ENCODE assay signal across 24 cellular contexts in the genomic region with DNA sequence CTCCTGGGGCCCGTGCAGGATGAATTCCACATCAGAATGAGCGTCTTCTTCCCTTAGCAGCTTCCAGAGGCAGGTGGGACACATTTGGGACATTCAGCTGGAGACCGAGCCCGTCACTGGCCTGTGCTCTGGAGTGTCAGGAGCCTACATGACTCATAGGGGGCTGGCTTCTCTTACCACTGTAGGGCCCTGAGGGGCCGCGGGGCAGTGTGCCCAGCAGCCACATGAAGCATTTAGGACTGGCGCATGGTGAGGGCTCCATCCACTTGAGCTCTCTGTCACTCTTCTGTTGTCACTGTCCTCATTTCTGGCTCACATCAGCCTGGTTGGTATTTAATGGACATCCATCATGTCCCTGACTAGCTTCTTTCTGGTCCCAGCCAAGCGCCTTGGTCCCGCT.
"Had no signal": no experiment of that assay in that cellular context is flagged by ENCODE, and none has a peak within 500 bp of the region (broad histone marks: within the 10 kb centered on the region; RNA-seq: fewer than 3 reads in every experiment).

No MANE protein-coding gene starts in this region.

- H3K27me3 Mint-ChIP-seq: naive B cell; stimulated activated naive B cell treated with anti-CD40 and anti-IgM and Interleukin-4, amounts not matched to agents 10 μg/mL and 1 μg/mL and 100 μg/mL, for 72 hours; stimulated activated naive CD8-positive, alpha-beta T cell treated with anti-CD3 and anti-CD28 coated beads, Interleukin-15, amount 100 ng/mL, for 72 hours had no signal

- H3K36me3 Mint-ChIP-seq: naive B cell had no signal

- H3K27ac Mint-ChIP-seq: endodermal cell had no signal

- H3K9me3 ChIP-seq: left lung, psoas muscle, spleen, testis, tibial nerve, upper lobe of right lung, vagina had no signal

- H3K27me3 ChIP-seq: left lung, spleen, testis, tibial nerve, upper lobe of right lung, vagina had no signal

- H3K4me3 Mint-ChIP-seq: endodermal cell; nephron; stimulated activated naive B cell treated with anti-CD40 and anti-IgM and Interleukin-4, amounts not matched to agents 10 μg/mL and 1 μg/mL and 100 μg/mL, for 72 hours; stimulated activated naive CD8-positive, alpha-beta T cell treated with anti-CD3 and anti-CD28 coated beads, Interleukin-15, amount 100 ng/mL, for 72 hours had no signal

- H3K9me3 Mint-ChIP-seq: endodermal cell; naive B cell; nephron; stimulated activated naive B cell treated with anti-CD40 and anti-IgM and Interleukin-4, amounts not matched to agents 10 μg/mL and 1 μg/mL and 100 μg/mL, for 72 hours; stimulated activated naive CD8-positive, alpha-beta T cell treated with anti-CD3 and anti-CD28 coated beads, Interleukin-15, amount 100 ng/mL, for 72 hours had no signal

- H3K4me1 Mint-ChIP-seq: endodermal cell, naive B cell, nephron had no signal

- DNase-seq: effector CD4-positive, alpha-beta T cell; endodermal cell; foreskin melanocyte; glutamatergic neuron; islet precursor cell; left lung; mesendoderm; naive B cell; psoas muscle; retina; spleen; stimulated activated CD4-positive, alpha-beta T cell treated with anti-CD3 and anti-CD28 coated beads, Interleukin-15, amount 100 ng/mL, for 24 hours; stimulated activated CD4-positive, alpha-beta T cell treated with anti-CD3 and anti-CD28 coated beads, Interleukin-1b, Interleukin-23, amount 100 ng/mL, for 48 hours; stimulated activated CD4-positive, alpha-beta T cell treated with anti-CD3 and anti-CD28 coated beads, Interleukin-4, amount 100 ng/mL, for 24 hours; stimulated activated naive B cell treated with anti-CD40 and anti-IgM and Interleukin-4, amounts not matched to agents 10 μg/mL and 1 μg/mL and 100 μg/mL, for 72 hours; stimulated activated naive CD8-positive, alpha-beta T cell treated with anti-CD3 and anti-CD28 coated beads, Interleukin-15, amount 100 ng/mL, for 72 hours; testis; upper lobe of right lung had no signal

- H3K27ac ChIP-seq: coronary artery, left lung, psoas muscle, spleen, testis, tibial nerve, upper lobe of right lung, vagina had no signal

- ATAC-seq: left lung; sciatic nerve; stimulated activated naive B cell treated with anti-CD40 and anti-IgM and Interleukin-4, amounts not matched to agents 10 μg/mL and 1 μg/mL and 100 μg/mL, for 72 hours; stimulated activated naive CD8-positive, alpha-beta T cell treated with anti-CD3 and anti-CD28 coated beads, Interleukin-15, amount 100 ng/mL, for 72 hours; upper lobe of right lung had no signal

- H3K4me3 ChIP-seq: coronary artery, left lung, lung, psoas muscle, spleen, testis, tibial nerve, upper lobe of right lung, vagina had no signal

- H3K4me1 ChIP-seq: left lung, psoas muscle, testis, tibial nerve, upper lobe of right lung, vagina had no signal
